Comparison of ENCODE assay signal across 9 cellular contexts in the genomic region with DNA sequence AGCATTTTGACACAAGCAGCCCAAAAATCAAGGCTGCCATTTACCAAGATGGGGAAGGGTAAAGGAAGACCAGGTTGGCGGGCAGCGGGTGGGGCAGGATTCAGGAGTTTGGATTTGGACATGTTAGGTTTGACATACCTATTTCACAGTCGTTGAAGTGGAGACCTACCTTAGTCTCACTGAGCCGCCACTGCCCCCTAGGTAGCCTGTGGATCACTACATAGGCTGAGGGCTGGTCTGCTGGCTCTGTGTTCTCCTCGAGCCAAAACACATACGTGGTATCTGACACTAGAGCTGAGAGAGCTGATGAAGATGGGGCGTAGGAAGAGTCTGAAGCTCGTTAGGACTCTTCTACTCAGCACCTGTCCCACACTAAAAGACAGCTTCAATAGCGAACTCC.
A peak's percentile ranks its signal among the peaks of the same experiment; 100 is the strongest.
DNase-seq lines count a peak whose midpoint lies in the region; ATAC-seq and TF ChIP-seq lines count a peak whose summit lies in the region.
"Had no signal": no experiment of that assay in that cellular context is flagged by ENCODE, and none has a peak within 500 bp of the region (broad histone marks: within the 10 kb centered on the region; RNA-seq: fewer than 3 reads in every experiment).

No MANE protein-coding gene starts in this region.

- no peak overlapping the region for H2AFZ ChIP-seq in neural progenitor cell (replicated peaks)

- no peaks in the 10 kb centered on the region for H3F3A ChIP-seq in neural progenitor cell (ENCODE audit: low read depth)

- H3K9ac ChIP-seq in neural progenitor cell, result no peak overlapping the region

- POLR2A ChIA-PET in activated naive CD8-positive, alpha-beta T cell treated with anti-CD3 and anti-CD28 coated beads, Interleukin-2, amount 10 ng/mL, durations not matched to agents 7 days and 5 days (lab: Charles Lee), result no interaction called here

- no peaks in the 10 kb centered on the region for H3K9me3 Mint-ChIP-seq in activated naive CD8-positive, alpha-beta T cell treated with anti-CD3 and anti-CD28 coated beads, Interleukin-2, amount 10 ng/mL, durations not matched to agents 7 days and 5 days
- no peaks in the 10 kb centered on the region for H3K9me3 Mint-ChIP-seq in neural progenitor cell

- no peak overlapping the region for H3K27ac Mint-ChIP-seq in activated naive CD8-positive, alpha-beta T cell treated with anti-CD3 and anti-CD28 coated beads, Interleukin-2, amount 10 ng/mL, durations not matched to agents 7 days and 5 days
- no peak overlapping the region for H3K27ac Mint-ChIP-seq in neural progenitor cell

- H3K4me2 ChIP-seq in neural progenitor cell, result no peak overlapping the region

- no peaks in the 10 kb centered on the region for H4K20me1 ChIP-seq in neural progenitor cell (ENCODE audit: low read depth)

- H3K36me3 ChIP-seq in neural progenitor cell, result no peaks in the 10 kb centered on the region

- DNase-seq in HuH-7 (ENCODE audit: low spot score), result peak; percentile 28
- DNase-seq in activated naive CD8-positive, alpha-beta T cell treated with anti-CD3 and anti-CD28 coated beads, Interleukin-2, amount 10 ng/mL, durations not matched to agents 7 days and 5 days, result no peak
- peak; percentile 48 for DNase-seq in neural progenitor cell (ENCODE audit: low spot score)
- no peak for DNase-seq in NCI-H1105 treated with DMSO at 0.1 percent for 48 hours (lab: John Stamatoyannopoulos, UW)
- DNase-seq in NCI-H2171 (lab: John Stamatoyannopoulos, UW), result no peak
- DNase-seq: left ventricle myocardium superior, NCI-H2029 had no signal

- peaks cover 22% of the 10 kb centered on the region for H3K4me1 Mint-ChIP-seq in activated naive CD8-positive, alpha-beta T cell treated with anti-CD3 and anti-CD28 coated beads, Interleukin-2, amount 10 ng/mL, durations not matched to agents 7 days and 5 days
- peaks cover 22% of the 10 kb centered on the region for H3K4me1 Mint-ChIP-seq in neural progenitor cell

- peaks cover 22% of the 10 kb centered on the region for H3K36me3 Mint-ChIP-seq in activated naive CD8-positive, alpha-beta T cell treated with anti-CD3 and anti-CD28 coated beads, Interleukin-2, amount 10 ng/mL, durations not matched to agents 7 days and 5 days
- peaks cover 13% of the 10 kb centered on the region for H3K36me3 Mint-ChIP-seq in neural progenitor cell

- no peaks in the 10 kb centered on the region for H3K9me3 ChIP-seq in neural progenitor cell (ENCODE audit: low read depth)

- H3K4me1 ChIP-seq in neural progenitor cell, result no peaks in the 10 kb centered on the region

- H3K27me3 Mint-ChIP-seq in activated naive CD8-positive, alpha-beta T cell treated with anti-CD3 and anti-CD28 coated beads, Interleukin-2, amount 10 ng/mL, durations not matched to agents 7 days and 5 days, result no peaks in the 10 kb centered on the region
- no peaks in the 10 kb centered on the region for H3K27me3 Mint-ChIP-seq in neural progenitor cell (ENCODE audit: insufficient read depth, low read depth)

- no peaks in the 10 kb centered on the region for H3K79me2 ChIP-seq in neural progenitor cell (ENCODE audit: low read depth)

- TF ChIP-seq CTCF in GM12872 (IDR thresholded peaks at IDR 0.05; ENCODE audit: insufficient read depth, low read depth, low read length), result peak; percentile 67
- TF ChIP-seq CTCF in neural progenitor cell (IDR thresholded peaks at IDR 0.05), result peak; percentile 44

- no peaks in the 10 kb centered on the region for H3K27me3 ChIP-seq in neural progenitor cell

- no peak overlapping the region for H3K4me3 Mint-ChIP-seq in activated naive CD8-positive, alpha-beta T cell treated with anti-CD3 and anti-CD28 coated beads, Interleukin-2, amount 10 ng/mL, durations not matched to agents 7 days and 5 days
- H3K4me3 Mint-ChIP-seq in neural progenitor cell, result no peak overlapping the region

- ATAC-seq in activated naive CD8-positive, alpha-beta T cell treated with anti-CD3 and anti-CD28 coated beads, Interleukin-2, amount 10 ng/mL, durations not matched to agents 7 days and 5 days (ENCODE audit: low read depth), result peak; percentile 45
- ATAC-seq in HG03097 (IDR thresholded peaks at IDR 0.05; ENCODE audit: low FRiP score, unreplicated experiment), result no peak
- ATAC-seq: left ventricle myocardium superior had no signal

- H3K4me3 ChIP-seq in neural progenitor cell, result no peak overlapping the region

- H3K27ac ChIP-seq in neural progenitor cell, result no peak overlapping the region

Comparison
In these comparisons a context has a peak if more than half of its experiments do, and no peak if none do; other contexts are left out.
1. DNase-seq: peak in HuH-7 (single experiment) and neural progenitor cell (single experiment); none in activated naive CD8-positive, alpha-beta T cell treated with anti-CD3 and anti-CD28 coated beads, Interleukin-2, amount 10 ng/mL, durations not matched to agents 7 days and 5 days (single experiment), NCI-H1105 treated with DMSO at 0.1 percent for 48 hours (single experiment) and NCI-H2171 (single experiment).